17 cellular contexts compared by ENCODE assay signal in genomic region chr9:131584858-131585257, GRCh38. TPM values are rescaled to one million over a fixed set of nuclear protein-coding genes. Genes with fewer than 3 reads are reported as not detected.
DNase-seq lines count a peak whose midpoint lies in the region; ATAC-seq and TF ChIP-seq lines count a peak whose summit lies in the region.
"Had no signal": no experiment of that assay in that cellular context is flagged by ENCODE, and none has a peak within 500 bp of the region (broad histone marks: within the 10 kb centered on the region; RNA-seq: fewer than 3 reads in every experiment).

No MANE protein-coding gene starts in this region.

- no peaks in the 10 kb centered on the region for H3K9me3 ChIP-seq in neutrophil
- H3K9me3 ChIP-seq: prostate gland had no signal

- peak; percentile 25 for ATAC-seq in activated CD8-positive, alpha-beta T cell treated with anti-CD3 and anti-CD28 coated beads, Interleukin-2, amount 10 ng/mL, durations not matched to agents 7 days and 5 days
- ATAC-seq in HG03039 (IDR thresholded peaks at IDR 0.05; ENCODE audit: unreplicated experiment) (no peak), HG03175 (IDR thresholded peaks at IDR 0.05; ENCODE audit: unreplicated experiment) (no peak)

- peak overlapping the region; percentile 94 for H3K27ac ChIP-seq in neutrophil
- H3K27ac ChIP-seq: prostate gland had no signal

- H3K4me3 Mint-ChIP-seq in activated CD8-positive, alpha-beta T cell treated with anti-CD3 and anti-CD28 coated beads, Interleukin-2, amount 10 ng/mL, durations not matched to agents 7 days and 5 days, result peak overlapping the region; percentile 42

- DNase-seq in NOMO-1 (lab: John Stamatoyannopoulos, UW; ENCODE audit: unreplicated experiment in 2 of 2) (peak; percentile 14 to 45), NOMO-1 treated with dmso at 0.1 percent for 144 hours (lab: John Stamatoyannopoulos, UW; ENCODE audit: unreplicated experiment) (no peak), KG1 (lab: John Stamatoyannopoulos, UW) (peak; percentile 19), NCI-H526 treated with DMSO at 0.1 percent for 48 hours (lab: John Stamatoyannopoulos, UW) (no peak)
- DNase-seq in activated CD8-positive, alpha-beta T cell treated with anti-CD3 and anti-CD28 coated beads, Interleukin-2, amount 10 ng/mL, durations not matched to agents 7 days and 5 days, result peak; percentile 42
- DNase-seq: caudate nucleus, COR-L47, NCI-H2081, NCI-H774, T-helper 9 cell had no signal

- CTCF ChIA-PET in activated CD8-positive, alpha-beta T cell treated with anti-CD3 and anti-CD28 coated beads, Interleukin-2, amount 10 ng/mL, durations not matched to agents 7 days and 5 days (lab: Charles Lee), result interaction anchor here (0.8 to 2.0 kb wide), 11 partner anchors 13 to 235 kb away, joined by 3 to 20 read pairs (median 5); partner anchors contain the start of gene RAPGEF1

- peak overlapping the region; percentile 42 to 44 for H3K4me3 ChIP-seq in neutrophil (ENCODE audit: low read depth in 1 of 2, low read length in 1 of 2)
- H3K4me3 ChIP-seq: prostate gland had no signal

- no peaks in the 10 kb centered on the region for H3K27me3 Mint-ChIP-seq in activated CD8-positive, alpha-beta T cell treated with anti-CD3 and anti-CD28 coated beads, Interleukin-2, amount 10 ng/mL, durations not matched to agents 7 days and 5 days (ENCODE audit: low read depth)

- peak overlapping the region; percentile 95 for H3K27ac Mint-ChIP-seq in activated CD8-positive, alpha-beta T cell treated with anti-CD3 and anti-CD28 coated beads, Interleukin-2, amount 10 ng/mL, durations not matched to agents 7 days and 5 days

- peaks cover 56% of the 10 kb centered on the region for H3K4me1 Mint-ChIP-seq in activated CD8-positive, alpha-beta T cell treated with anti-CD3 and anti-CD28 coated beads, Interleukin-2, amount 10 ng/mL, durations not matched to agents 7 days and 5 days (ENCODE audit: low read depth)

- peaks cover 29 to 30% of the 10 kb centered on the region in 2 experiments for H3K4me1 ChIP-seq in neutrophil (ENCODE audit: control insufficient read depth in 1 of 2, insufficient read depth in 1 of 2, low read depth in 1 of 2, low read length in 1 of 2)
- H3K4me1 ChIP-seq: prostate gland had no signal

- no peaks in the 10 kb centered on the region for H3K27me3 ChIP-seq in neutrophil

- TF ChIP-seq CTCF in neutrophil (IDR thresholded peaks at IDR 0.05), result no peak

- peaks cover 74% of the 10 kb centered on the region for H3K36me3 ChIP-seq in neutrophil

- no peaks in the 10 kb centered on the region for H3K9me3 Mint-ChIP-seq in activated CD8-positive, alpha-beta T cell treated with anti-CD3 and anti-CD28 coated beads, Interleukin-2, amount 10 ng/mL, durations not matched to agents 7 days and 5 days (ENCODE audit: insufficient read depth)

- peaks cover 65% of the 10 kb centered on the region for H3K36me3 Mint-ChIP-seq in activated CD8-positive, alpha-beta T cell treated with anti-CD3 and anti-CD28 coated beads, Interleukin-2, amount 10 ng/mL, durations not matched to agents 7 days and 5 days (ENCODE audit: low read depth)

- POLR2A ChIA-PET in activated CD8-positive, alpha-beta T cell treated with anti-CD3 and anti-CD28 coated beads, Interleukin-2, amount 10 ng/mL, durations not matched to agents 7 days and 5 days (lab: Charles Lee), result interaction anchor here (0.6 to 1.8 kb wide), 4 partner anchors 51 to 190 kb away, joined by 3 to 6 read pairs (median 4); no protein-coding TSS in a partner anchor

RNA-seq across cellular contexts. Expression of gene PRRT1B, which starts 39.5 kb away (rescaled TPM):
- not detected for total RNA-seq in activated CD8-positive, alpha-beta T cell treated with anti-CD3 and anti-CD28 coated beads, Interleukin-2, amount 10 ng/mL, durations not matched to agents 7 days and 5 days
- total RNA-seq: A172, Right ventricle myocardium inferior, subcutaneous adipose tissue had no signal

RNA-seq across cellular contexts. Expression of gene UCK1, which starts 53.8 kb away (rescaled TPM):
- 10 to 100 TPM; 35.8 to 36.6 TPM for total RNA-seq in activated CD8-positive, alpha-beta T cell treated with anti-CD3 and anti-CD28 coated beads, Interleukin-2, amount 10 ng/mL, durations not matched to agents 7 days and 5 days

Comparison
In these comparisons a context has a peak if more than half of its experiments do, and no peak if none do; other contexts are left out.
1. DNase-seq: peak in NOMO-1 (2 of 2), KG1 (single experiment) and activated CD8-positive, alpha-beta T cell treated with anti-CD3 and anti-CD28 coated beads, Interleukin-2, amount 10 ng/mL, durations not matched to agents 7 days and 5 days (single experiment); none in NOMO-1 treated with dmso at 0.1 percent for 144 hours (single experiment) and NCI-H526 treated with DMSO at 0.1 percent for 48 hours (single experiment).